In genomic region chr12:92558241-92558773, GRCh38 we compare ENCODE assay signal across 1 cellular context.
TF ChIP-seq lines count a peak whose summit lies in the region.

No MANE protein-coding gene starts in this region.

TF ChIP-seq in SK-N-SH, 30 proteins besides CTCF, POLR2A, EP300 and RAD21 (continued from another document):
- TF ChIP-seq USF1 (IDR thresholded peaks at IDR 0.05; ENCODE audit: borderline replicate concordance, low read depth) (no peak), FOXM1 (IDR thresholded peaks at IDR 0.05; ENCODE audit: low read depth) (no peak), PBX3 (IDR thresholded peaks at IDR 0.05) (no peak), REST (IDR thresholded peaks at IDR 0.05; ENCODE audit: low read depth, low read length) (no peak), EZH2phosphoT487 (IDR thresholded peaks at IDR 0.05; ENCODE audit: borderline replicate concordance, low read depth) (no peak), NFIC (IDR thresholded peaks at IDR 0.05; ENCODE audit: borderline replicate concordance) (no peak), IRF3 (IDR thresholded peaks at IDR 0.05; ENCODE audit: low read depth, low read length) (no peak)
